In genomic region chr2:43685350-43685749, GRCh38 we compare ENCODE assay signal across 14 cellular contexts.
"Had no signal": no experiment of that assay in that cellular context is flagged by ENCODE, and none has a peak within 500 bp of the region (broad histone marks: within the 10 kb centered on the region; RNA-seq: fewer than 3 reads in every experiment).

No MANE protein-coding gene starts in this region.

- H3K27me3 ChIP-seq: adrenal gland, thyroid gland had no signal

- H3K4me1 ChIP-seq: adrenal gland, lower lobe of right lung had no signal

- H3K36me3 ChIP-seq: adrenal gland, lower lobe of right lung, thyroid gland had no signal

- ATAC-seq: effector memory CD8-positive, alpha-beta T cell; lower lobe of right lung; right cardiac atrium had no signal

- DNase-seq: activated CD4-positive, alpha-beta T cell treated with anti-CD3 and anti-CD28 coated beads, Interleukin-2, amount 50 U/mL, for 4 hours; activated CD4-positive, CD25-positive, alpha-beta regulatory T cell; activated naive CD4-positive, alpha-beta T cell treated with anti-CD3 and anti-CD28 coated beads, Interleukin-2, amount 50 U/mL, for 16 hours; activated T-cell treated with anti-CD3 and anti-CD28 coated beads, Interleukin-2, amount 50 U/mL, for 1 hour; adrenal gland; effector memory CD8-positive, alpha-beta T cell; erythroblast; hippocampal formation; lower lobe of right lung; midbrain; naive B cell; right cardiac atrium; small intestine; thyroid gland had no signal

- H3K27ac ChIP-seq: adrenal gland, lower lobe of right lung, thyroid gland had no signal

- H3K4me3 ChIP-seq: adrenal gland, lower lobe of right lung, thyroid gland had no signal

- H3K9me3 ChIP-seq: adrenal gland, lower lobe of right lung, thyroid gland had no signal
